11 cellular contexts compared by ENCODE assay signal in the genomic region with DNA sequence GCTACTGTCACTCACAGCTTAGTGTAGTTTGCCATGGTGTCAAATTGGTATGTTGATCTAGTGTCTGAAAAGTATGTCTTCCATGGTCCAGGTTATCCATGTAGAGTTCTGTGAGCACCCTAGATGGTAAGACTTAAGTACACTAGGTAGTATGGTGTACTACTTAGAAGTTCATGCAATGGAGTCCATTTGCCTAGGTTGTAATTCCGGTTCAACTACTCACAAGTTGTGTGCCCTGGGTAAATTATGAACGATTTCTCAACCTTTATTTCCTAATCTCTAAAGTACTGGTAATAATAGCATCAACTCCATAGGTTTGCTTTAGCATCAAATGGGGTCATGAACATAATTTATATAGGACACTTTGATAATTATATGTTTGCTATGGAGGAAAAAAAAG.
"Had no signal": no experiment of that assay in that cellular context is flagged by ENCODE, and none has a peak within 500 bp of the region (broad histone marks: within the 10 kb centered on the region; RNA-seq: fewer than 3 reads in every experiment).

No MANE protein-coding gene starts in this region.

- H3K36me3 ChIP-seq: HAP-1 had no signal

- H3K9me3 ChIP-seq: HAP-1 had no signal

- H3K4me3 ChIP-seq: GM23248, GM23338, HAP-1 had no signal

- H3K27ac ChIP-seq: GM23248 had no signal

- FAIRE-seq: H1, H54 had no signal

- DNase-seq: GM23248, GOT3, H7, H9, HCEC 1CT, HFFc6 had no signal

- ATAC-seq: GM23338, HCT116 had no signal

- H3K4me1 ChIP-seq: HAP-1 had no signal
